1 cellular context compared by ENCODE assay signal in genomic region chr1:15178571-15179484, GRCh38.
TF ChIP-seq lines count a peak whose summit lies in the region.

No MANE protein-coding gene starts in this region.

TF ChIP-seq in SK-N-SH, 30 proteins besides CTCF, POLR2A, EP300 and RAD21 (continued from another document):
- TF ChIP-seq, protein P1, sequence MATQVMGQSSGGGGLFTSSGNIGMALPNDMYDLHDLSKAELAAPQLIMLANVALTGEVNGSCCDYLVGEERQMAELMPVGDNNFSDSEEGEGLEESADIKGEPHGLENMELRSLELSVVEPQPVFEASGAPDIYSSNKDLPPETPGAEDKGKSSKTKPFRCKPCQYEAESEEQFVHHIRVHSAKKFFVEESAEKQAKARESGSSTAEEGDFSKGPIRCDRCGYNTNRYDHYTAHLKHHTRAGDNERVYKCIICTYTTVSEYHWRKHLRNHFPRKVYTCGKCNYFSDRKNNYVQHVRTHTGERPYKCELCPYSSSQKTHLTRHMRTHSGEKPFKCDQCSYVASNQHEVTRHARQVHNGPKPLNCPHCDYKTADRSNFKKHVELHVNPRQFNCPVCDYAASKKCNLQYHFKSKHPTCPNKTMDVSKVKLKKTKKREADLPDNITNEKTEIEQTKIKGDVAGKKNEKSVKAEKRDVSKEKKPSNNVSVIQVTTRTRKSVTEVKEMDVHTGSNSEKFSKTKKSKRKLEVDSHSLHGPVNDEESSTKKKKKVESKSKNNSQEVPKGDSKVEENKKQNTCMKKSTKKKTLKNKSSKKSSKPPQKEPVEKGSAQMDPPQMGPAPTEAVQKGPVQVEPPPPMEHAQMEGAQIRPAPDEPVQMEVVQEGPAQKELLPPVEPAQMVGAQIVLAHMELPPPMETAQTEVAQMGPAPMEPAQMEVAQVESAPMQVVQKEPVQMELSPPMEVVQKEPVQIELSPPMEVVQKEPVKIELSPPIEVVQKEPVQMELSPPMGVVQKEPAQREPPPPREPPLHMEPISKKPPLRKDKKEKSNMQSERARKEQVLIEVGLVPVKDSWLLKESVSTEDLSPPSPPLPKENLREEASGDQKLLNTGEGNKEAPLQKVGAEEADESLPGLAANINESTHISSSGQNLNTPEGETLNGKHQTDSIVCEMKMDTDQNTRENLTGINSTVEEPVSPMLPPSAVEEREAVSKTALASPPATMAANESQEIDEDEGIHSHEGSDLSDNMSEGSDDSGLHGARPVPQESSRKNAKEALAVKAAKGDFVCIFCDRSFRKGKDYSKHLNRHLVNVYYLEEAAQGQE (IDR thresholded peaks at IDR 0.05; ENCODE audit: low read depth, low read length) = 0 out of 2 replicates have a peak, but pooled peaks have one; percentile 17
- TF ChIP-seq USF1 (IDR thresholded peaks at IDR 0.05; ENCODE audit: borderline replicate concordance, low read depth) (no peak), TEAD4 (IDR thresholded peaks at IDR 0.05; ENCODE audit: borderline replicate concordance, insufficient read depth) (peak; percentile 75; the same call in 1 of the 2 replicates), POLR2AphosphoS5 (IDR thresholded peaks at IDR 0.05; ENCODE audit: low read depth, low read length) (peak; percentile 61; the same call in 1 of the 2 replicates), MEF2A (IDR thresholded peaks at IDR 0.05; ENCODE audit: borderline replicate concordance, low read depth) (no peak), USF2 (IDR thresholded peaks at IDR 0.05; ENCODE audit: borderline replicate concordance, low read depth, low read length) (no peak), SMC3 (IDR thresholded peaks at IDR 0.05; ENCODE audit: low read depth, low read length) (no peak), MXI1 (IDR thresholded peaks at IDR 0.05; ENCODE audit: low read depth, low read length) (no peak), TCF12 (IDR thresholded peaks at IDR 0.05) (peak; percentile 98), NFIC (IDR thresholded peaks at IDR 0.05; ENCODE audit: borderline replicate concordance) (peak; percentile 91), FOXJ3 (CRISPR knock-in tag; IDR thresholded peaks at IDR 0.05) (no peak; the same call in 1 of the 2 replicates)
TF ChIP-seq in SK-N-SH: peak in this region for 15.
